ENCODE assay signal across 8 cellular contexts in the genomic region with DNA sequence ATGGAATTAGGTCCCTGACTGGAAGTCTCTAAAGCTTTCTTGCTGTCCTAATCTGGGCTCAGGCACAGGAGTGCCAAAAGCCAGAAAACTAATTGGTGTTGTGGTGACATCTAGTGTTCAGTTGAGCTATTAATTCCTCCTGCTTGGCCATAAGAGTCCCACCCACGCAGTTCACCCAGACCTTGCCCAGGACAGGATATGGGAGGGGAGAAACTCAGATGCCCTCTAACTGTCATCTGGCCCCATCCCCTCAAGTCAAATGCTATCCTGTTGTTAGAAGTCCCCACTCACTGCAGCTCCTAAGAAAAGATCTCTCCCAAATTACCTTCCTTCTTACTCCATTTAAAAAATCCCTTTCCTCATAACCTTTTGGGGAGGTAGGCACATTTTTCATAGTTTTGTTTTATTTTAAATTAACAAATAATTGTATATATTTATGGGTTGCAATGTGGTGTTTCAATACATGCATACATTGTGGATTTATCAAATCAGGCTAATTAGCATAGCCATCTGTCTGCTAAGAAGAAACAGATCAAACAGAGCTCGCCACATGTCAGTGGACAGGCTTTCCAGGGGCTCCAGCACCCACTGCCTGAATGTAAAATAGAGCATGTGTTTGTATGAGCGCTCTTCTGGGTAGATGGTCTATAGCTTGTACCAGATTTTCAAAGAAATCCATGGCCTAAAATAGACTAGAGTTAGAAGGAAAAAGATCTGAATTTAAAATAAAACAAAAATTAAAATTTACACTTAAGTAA.
DNase-seq lines count a peak whose midpoint lies in the region; ATAC-seq, FAIRE-seq and TF ChIP-seq lines count a peak whose summit lies in the region.

No MANE protein-coding gene starts in this region.

- no peaks in the 10 kb centered on the region for H3K4me1 ChIP-seq in mucosa of descending colon (ENCODE audit: low read depth)
- H3K4me1 ChIP-seq in suprapubic skin = peaks cover 41% of the 10 kb centered on the region

- ATAC-seq in GM19395 (IDR thresholded peaks at IDR 0.05; ENCODE audit: unreplicated experiment) (peak; percentile 73), HG03378 (IDR thresholded peaks at IDR 0.05; ENCODE audit: unreplicated experiment) (peak; percentile 82), mucosa of descending colon (peak; percentile 94)

- no peak for TF ChIP-seq EP300 in suprapubic skin (IDR thresholded peaks at IDR 0.05)

- TF ChIP-seq CTCF in WI38 (IDR thresholded peaks at IDR 0.05; ENCODE audit: low read depth, low read length) (peak; percentile 41), mucosa of descending colon (IDR thresholded peaks at IDR 0.05) (peak; percentile 52), suprapubic skin (IDR thresholded peaks at IDR 0.05) (peak; percentile 50 to 75)

- H3K36me3 ChIP-seq in mucosa of descending colon (ENCODE audit: low read depth) = no peaks in the 10 kb centered on the region
- H3K36me3 ChIP-seq in suprapubic skin = no peaks in the 10 kb centered on the region

- no peak for TF ChIP-seq POLR2A in suprapubic skin (IDR thresholded peaks at IDR 0.05)

- no peak overlapping the region for H3K27ac ChIP-seq in suprapubic skin

- FAIRE-seq in endometrium (lab: Jason Lieb, UNC) = peak; percentile 62

- peak; percentile 98 for DNase-seq in DMS 273 (lab: John Stamatoyannopoulos, UW; ENCODE audit: unreplicated experiment)
- DNase-seq in NCI-H2227 treated with DMSO at 0.1 percent for 48 hours (lab: John Stamatoyannopoulos, UW) = peak; percentile 65
- DNase-seq in mucosa of descending colon = peak in 1 of 3 donors; percentile 68
- DNase-seq in suprapubic skin (ENCODE audit: low spot score in 2 of 2) = no peak

- H3K4me3 ChIP-seq in WI38 (ENCODE audit: low read depth, low read length) = no peak overlapping the region
- H3K4me3 ChIP-seq in mucosa of descending colon = no peak overlapping the region
- H3K4me3 ChIP-seq in suprapubic skin = no peak overlapping the region

- H3K27me3 ChIP-seq in suprapubic skin = no peaks in the 10 kb centered on the region

- intact Hi-C loops in mucosa of descending colon (cut with DNase I, micrococcal nuclease) = no loop called here

- H3K9me3 ChIP-seq in mucosa of descending colon (no peaks in the 10 kb centered on the region), suprapubic skin (no peaks in the 10 kb centered on the region)

- 55% methylated on average over 3 of the region's 3 CpGs for WGBS in suprapubic skin

Comparison
In these comparisons a context has a peak if more than half of its experiments do, and no peak if none do; other contexts are left out.
1. DNase-seq: peak in DMS 273 (single experiment) and NCI-H2227 treated with DMSO at 0.1 percent for 48 hours (single experiment); none in suprapubic skin (0 of 2).
2. Peak in every context shown above with its lines, with median percentiles within 50 percentile points of each other: ATAC-seq and CTCF ChIP-seq.